ENCODE assay signal across 19 cellular contexts in the genomic region with DNA sequence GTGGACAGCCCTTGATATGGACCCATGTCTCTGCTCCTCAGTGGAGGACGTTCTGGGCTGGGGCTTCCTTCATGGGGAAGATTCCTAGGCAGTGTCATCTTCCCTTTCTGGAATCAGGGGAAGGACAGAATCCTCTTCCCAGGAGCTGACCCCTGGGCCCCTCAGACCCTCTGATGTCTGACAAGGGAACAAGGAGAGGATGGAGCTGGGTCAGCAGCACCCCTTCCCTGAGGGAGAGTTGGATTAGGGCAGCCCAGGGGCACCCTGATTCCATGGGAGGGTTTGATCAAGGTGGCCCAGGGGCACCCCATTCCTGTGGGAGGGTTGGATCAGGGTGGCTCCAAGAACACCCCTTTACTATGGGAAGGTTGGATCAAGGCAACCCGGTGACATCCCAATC.
"Had no signal": no experiment of that assay in that cellular context is flagged by ENCODE, and none has a peak within 500 bp of the region (broad histone marks: within the 10 kb centered on the region; RNA-seq: fewer than 3 reads in every experiment).

No MANE protein-coding gene starts in this region.

- DNase-seq: central memory CD4-positive, alpha-beta T cell; cortex of kidney; dorsolateral prefrontal cortex; effector memory CD4-positive, alpha-beta T cell; gastrocnemius medialis; left ventricle myocardium inferior; lower lobe of right lung; mesenchymal stem cell; midbrain; naive B cell; right cardiac atrium; small intestine; stimulated activated CD4-positive, alpha-beta T cell treated with anti-CD3 and anti-CD28 coated beads, Interleukin-12 subunit alpha, Interleukin-12 subunit beta, amount 100 ng/mL, for 4 hours; stimulated activated naive CD4-positive, alpha-beta T cell treated with Interleukin-2 at 50 U/mL for 16 hours; thyroid gland had no signal

- H3K27ac ChIP-seq: dorsolateral prefrontal cortex, gastrocnemius medialis, left ventricle myocardium inferior, lower lobe of right lung, neutrophil, thyroid gland, upper lobe of left lung had no signal

- H3K36me3 ChIP-seq: gastrocnemius medialis, left ventricle myocardium inferior, lower lobe of right lung, neutrophil, thyroid gland, upper lobe of left lung had no signal

- H3K36me3 Mint-ChIP-seq: naive B cell had no signal

- H3K4me3 ChIP-seq: dorsolateral prefrontal cortex, gastrocnemius medialis, left ventricle myocardium inferior, lower lobe of right lung, thyroid gland, upper lobe of left lung had no signal

- H3K4me3 Mint-ChIP-seq: naive B cell, nephron had no signal

- H3K9me3 ChIP-seq: gastrocnemius medialis, left ventricle myocardium inferior, lower lobe of right lung, neutrophil, thyroid gland, upper lobe of left lung had no signal

- H3K27ac Mint-ChIP-seq: naive B cell, nephron had no signal

- ATAC-seq: esophagus mucosa, gastrocnemius medialis had no signal

- H3K27me3 ChIP-seq: gastrocnemius medialis, thyroid gland, upper lobe of left lung had no signal

- H3K4me1 ChIP-seq: upper lobe of left lung had no signal

- H3K4me1 Mint-ChIP-seq: naive B cell had no signal
